In the genomic region with DNA sequence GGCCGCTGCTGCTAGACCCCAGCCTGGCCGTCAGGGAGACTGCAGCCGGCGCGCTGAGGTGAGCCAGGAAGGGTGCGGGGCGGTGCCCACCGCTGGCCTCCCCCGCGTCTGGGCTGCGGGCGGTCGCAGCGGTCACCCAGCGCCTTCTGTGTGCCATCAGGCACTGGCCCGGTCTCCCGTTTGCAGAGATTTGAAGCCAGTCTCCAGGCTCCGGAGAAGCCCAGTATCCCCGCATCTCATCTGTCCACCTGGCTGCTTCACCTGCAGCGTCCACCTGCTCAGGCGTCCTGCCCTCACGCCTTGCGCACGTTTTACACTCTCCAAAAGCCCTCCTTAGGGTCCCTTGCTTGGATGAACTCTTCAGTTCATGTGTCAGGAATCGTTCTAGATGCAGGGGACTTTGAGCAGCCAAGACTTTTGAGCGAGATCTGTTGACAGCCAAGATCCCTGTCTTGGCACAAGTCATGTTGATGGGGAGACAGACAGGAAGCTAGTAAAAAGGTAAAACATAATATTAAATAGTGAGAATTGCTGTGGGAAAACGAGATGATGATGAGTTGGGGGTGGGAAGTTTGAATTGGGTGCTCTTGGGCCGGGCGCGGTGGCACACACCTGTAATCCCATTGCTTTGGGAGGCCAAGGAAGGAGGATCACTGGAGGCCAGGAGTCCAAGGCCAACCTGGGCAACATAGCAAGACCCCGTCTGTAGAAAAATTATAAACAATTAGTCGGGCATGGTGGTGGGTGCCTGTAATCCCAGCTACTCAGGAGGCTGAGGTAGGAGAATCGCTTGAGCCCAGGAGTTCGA, we compare ENCODE assay signal across 8 cellular contexts. TPM values are rescaled to one million over a fixed set of nuclear protein-coding genes. Genes with fewer than 3 reads are reported as not detected.
DNase-seq lines count a peak whose midpoint lies in the region; ATAC-seq and TF ChIP-seq lines count a peak whose summit lies in the region.

No MANE protein-coding gene starts in this region.

- H3K79me2 ChIP-seq in KMS-11 (ENCODE audit: insufficient read depth, low read depth): peaks cover 39% of the 10 kb centered on the region

- intact Hi-C loops in colonic mucosa (cut with DNase I): loop anchor here (5.0 kb wide), 2 partner anchors 86 to 146 kb away; partner anchors contain the start of gene TENT4B

- H3K27me3 ChIP-seq in BLaER1 treated with 17β-estradiol and CSF1 and Interleukin-3, amounts not matched to agents 10 nM and 100 nM: no peaks in the 10 kb centered on the region
- no peaks in the 10 kb centered on the region for H3K27me3 ChIP-seq in KMS-11 (ENCODE audit: insufficient read depth, low read depth)
- H3K27me3 ChIP-seq in colonic mucosa: no peaks in the 10 kb centered on the region

- DNase-seq in colonic mucosa (no peak), NCI-H2227 treated with DMSO at 0.1 percent for 48 hours (lab: John Stamatoyannopoulos, UW) (no peak)
- DNase-seq in activated CD4-positive, alpha-beta T cell treated with anti-CD3 and anti-CD28 coated beads for 1 hour: no peak

- peak overlapping the region; percentile 91 to 100 (median 98) for H3K4me2 ChIP-seq in BLaER1 treated with 17β-estradiol and CSF1 and Interleukin-3, amounts not matched to agents 10 nM and 100 nM
- H3K4me2 ChIP-seq in KMS-11: peak overlapping the region; percentile 87

- H3K27ac ChIP-seq in BLaER1 treated with 17β-estradiol and CSF1 and Interleukin-3, amounts not matched to agents 10 nM and 100 nM: peak overlapping the region; percentile 56 to 94 (median 88); a peak in 21 of 22 replicates
- H3K27ac ChIP-seq in KMS-11 (peak overlapping the region; percentile 90), colonic mucosa (peak overlapping the region; percentile 94)

- peak overlapping the region; percentile 79 for H2AFZ ChIP-seq in KMS-11 (ENCODE audit: low read depth)

- peaks cover 31% of the 10 kb centered on the region for H3K4me1 Mint-ChIP-seq in nephron

- H3K27ac Mint-ChIP-seq in nephron: peak overlapping the region; percentile 77 to 89 (median 87)

- ATAC-seq in GM18519 (IDR thresholded peaks at IDR 0.05; ENCODE audit: low FRiP score, unreplicated experiment) (no peak), HG03457 (IDR thresholded peaks at IDR 0.05; ENCODE audit: unreplicated experiment) (no peak)

- H3K36me3 ChIP-seq in BLaER1 treated with 17β-estradiol and CSF1 and Interleukin-3, amounts not matched to agents 10 nM and 100 nM: peaks cover 31 to 40% (median 37%) of the 10 kb centered on the region in 11 experiments
- H3K36me3 ChIP-seq in KMS-11 (ENCODE audit: insufficient read depth): no peaks in the 10 kb centered on the region; the same call in 1 of the 2 replicates
- H3K36me3 ChIP-seq in colonic mucosa: no peaks in the 10 kb centered on the region

- TF ChIP-seq CTCF in KMS-11 (conservative IDR thresholded peaks at IDR 0.05; ENCODE audit: low read depth, low read length) (no peak), colonic mucosa (IDR thresholded peaks at IDR 0.05) (no peak), nephron (IDR thresholded peaks at IDR 0.05; ENCODE audit: unreplicated experiment in 3 of 3) (no peak)

- peaks cover 36 to 55% (median 51%) of the 10 kb centered on the region in 11 experiments; a peak in 21 of 22 replicates for H4K20me1 ChIP-seq in BLaER1 treated with 17β-estradiol and CSF1 and Interleukin-3, amounts not matched to agents 10 nM and 100 nM
- no peaks in the 10 kb centered on the region for H4K20me1 ChIP-seq in KMS-11 (ENCODE audit: insufficient read depth)

- H3K27me3 Mint-ChIP-seq in nephron (ENCODE audit: low read depth): peaks cover 3% of the 10 kb centered on the region

- H3K4me3 ChIP-seq in BLaER1 treated with 17β-estradiol and CSF1 and Interleukin-3, amounts not matched to agents 10 nM and 100 nM: peak overlapping the region; percentile 71 to 96 (median 85)
- no peak overlapping the region for H3K4me3 ChIP-seq in KMS-11 (IDR thresholded peaks at IDR 0.05; ENCODE audit: insufficient read depth, low read depth, low read length)
- peak overlapping the region; percentile 73 for H3K4me3 ChIP-seq in colonic mucosa

- H3K36me3 Mint-ChIP-seq in nephron (ENCODE audit: low read depth): peaks cover 15% of the 10 kb centered on the region

- peak overlapping the region; percentile 82 to 96 (median 91) for H3K9ac ChIP-seq in BLaER1 treated with 17β-estradiol and CSF1 and Interleukin-3, amounts not matched to agents 10 nM and 100 nM
- H3K9ac ChIP-seq in KMS-11 (peak overlapping the region; percentile 76; the same call in 1 of the 2 replicates), colonic mucosa (ENCODE audit: low read depth in 2 of 2, low read length in 2 of 2) (peak overlapping the region; percentile 86 to 93)

- H3K4me3 Mint-ChIP-seq in nephron: peak overlapping the region; percentile 84 to 97 (median 94)

- peaks cover 21 to 48% (median 25%) of the 10 kb centered on the region in 10 experiments for H3K4me1 ChIP-seq in BLaER1 treated with 17β-estradiol and CSF1 and Interleukin-3, amounts not matched to agents 10 nM and 100 nM
- H3K4me1 ChIP-seq in KMS-11 (ENCODE audit: low read depth, poor library complexity, severe bottlenecking): peaks cover 54% of the 10 kb centered on the region
- peaks cover 5% of the 10 kb centered on the region for H3K4me1 ChIP-seq in colonic mucosa

- no peaks in the 10 kb centered on the region for H3K9me3 Mint-ChIP-seq in nephron

- H3K9me3 ChIP-seq in BLaER1 treated with 17β-estradiol and CSF1 and Interleukin-3, amounts not matched to agents 10 nM and 100 nM (replicated peaks in 1 of 11): no peaks in the 10 kb centered on the region
- H3K9me3 ChIP-seq in colonic mucosa: no peaks in the 10 kb centered on the region

RNA-seq across cellular contexts. Expression of gene HEATR3, which starts 0.9 kb away (rescaled TPM):
- 10 to 100 TPM; 18.1 to 26.9 TPM for total RNA-seq in colonic mucosa

RNA-seq across cellular contexts. Expression of gene CNEP1R1, which starts 41.7 kb away (rescaled TPM):
- total RNA-seq in colonic mucosa: 10 to 100 TPM; 13.4 to 22.4 TPM
